Comparison of ENCODE assay signal across 17 cellular contexts in the genomic region with DNA sequence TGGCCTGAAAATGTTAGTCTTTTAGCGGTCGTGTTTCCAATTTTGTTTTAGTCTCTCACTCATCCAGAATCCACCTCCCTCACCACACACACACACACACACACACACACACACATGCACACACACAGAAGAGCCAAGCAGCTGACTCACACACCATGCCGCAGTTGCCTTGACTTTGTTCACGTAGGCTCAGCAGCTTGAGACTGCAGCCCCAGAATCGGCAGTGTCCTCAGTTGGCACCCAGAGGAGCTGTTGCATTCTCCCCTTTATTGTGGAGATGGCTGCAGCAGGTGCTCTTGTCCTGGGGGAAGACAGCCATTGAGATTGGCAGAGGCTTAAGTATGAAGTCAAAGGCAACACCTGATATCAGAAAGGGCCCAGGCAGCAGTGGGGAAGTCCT. TPM values are rescaled to one million over a fixed set of nuclear protein-coding genes. Genes with fewer than 3 reads are reported as not detected.
DNase-seq lines count a peak whose midpoint lies in the region; ATAC-seq and TF ChIP-seq lines count a peak whose summit lies in the region.
"Had no signal": no experiment of that assay in that cellular context is flagged by ENCODE, and none has a peak within 500 bp of the region (broad histone marks: within the 10 kb centered on the region; RNA-seq: fewer than 3 reads in every experiment).

No MANE protein-coding gene starts in this region.

- DNase-seq in MCF 10A (ENCODE audit: unreplicated experiment) (peak; percentile 31), breast epithelium (ENCODE audit: low spot score in 2 of 2) (no peak), astrocyte of the hippocampus (ENCODE audit: low read depth, low spot score) (peak; percentile 72), stromal cell of bone marrow (ENCODE audit: low read depth) (peak; percentile 58), GOT3 (lab: John Stamatoyannopoulos, UW) (no peak), NCI-H2107 treated with DMSO at 0.1 percent for 48 hours (lab: John Stamatoyannopoulos, UW; ENCODE audit: unreplicated experiment) (no peak)
- no peak for DNase-seq in effector CD4-positive, alpha-beta T cell
- DNase-seq: activated CD4-positive, alpha-beta T cell treated with anti-CD3 and anti-CD28 coated beads, Interleukin-2, amount 10 ng/mL, durations not matched to agents 24 days and 14 days; cerebellar nuclear complex; glutamatergic neuron; mesendoderm; NCI-H1105; NCI-H774; testis had no signal

- H3K36me3 Mint-ChIP-seq in MCF 10A (ENCODE audit: insufficient read depth, unreplicated experiment) = no peaks in the 10 kb centered on the region

- no peaks in the 10 kb centered on the region for H3K4me1 Mint-ChIP-seq in MCF 10A (ENCODE audit: insufficient read depth, unreplicated experiment)

- peaks cover 0 to 42% of the 10 kb centered on the region in 2 donors for H3K27me3 ChIP-seq in breast epithelium
- no peaks in the 10 kb centered on the region for H3K27me3 ChIP-seq in gastroesophageal sphincter
- H3K27me3 ChIP-seq: testis had no signal

- 53 to 61% methylated on average over 2 to 5 of the region's 5 CpGs for WGBS in gastroesophageal sphincter (ENCODE audit: low coverage in 1 of 2), 2 donors

- H3K4me1 ChIP-seq in breast epithelium (no peaks in the 10 kb centered on the region), gastroesophageal sphincter (no peaks in the 10 kb centered on the region)
- H3K4me1 ChIP-seq: prostate gland, testis had no signal

- TF ChIP-seq CTCF in MCF 10A (IDR thresholded peaks at IDR 0.05; ENCODE audit: unreplicated experiment) (no peak), breast epithelium (IDR thresholded peaks at IDR 0.05) (no peak), gastroesophageal sphincter (IDR thresholded peaks at IDR 0.05) (no peak)

- TF ChIP-seq EP300 in gastroesophageal sphincter (IDR thresholded peaks at IDR 0.05) = no peak

- ATAC-seq in gastroesophageal sphincter = peak; percentile 35

- BruUV-seq in MCF 10A (replicated peaks; lab: Mats Ljungman, UMichigan) = no TSS peak

- H3K9me3 ChIP-seq in breast epithelium (no peaks in the 10 kb centered on the region), gastroesophageal sphincter (no peaks in the 10 kb centered on the region)
- H3K9me3 ChIP-seq: prostate gland, testis had no signal

- intact Hi-C loops in MCF 10A (cut with micrococcal nuclease) = no loop called here
- intact Hi-C loops in breast epithelium (cut with DNase I; ENCODE audit: low total_unique reads) = loop anchor here (2.0 kb wide), 2 partner anchors 55 to 67 kb away; no protein-coding TSS in a partner anchor

- H3K27ac ChIP-seq in breast epithelium (no peak overlapping the region), gastroesophageal sphincter (no peak overlapping the region)
- H3K27ac ChIP-seq: prostate gland, testis had no signal

- H3K36me3 ChIP-seq in breast epithelium = no peaks in the 10 kb centered on the region
- H3K36me3 ChIP-seq in gastroesophageal sphincter = no peaks in the 10 kb centered on the region
- H3K36me3 ChIP-seq: prostate gland had no signal

- no peak overlapping the region for H3K4me3 Mint-ChIP-seq in MCF 10A (ENCODE audit: unreplicated experiment)
- H3K4me3 Mint-ChIP-seq: activated CD4-positive, alpha-beta T cell treated with anti-CD3 and anti-CD28 coated beads, Interleukin-2, amount 10 ng/mL, durations not matched to agents 24 days and 14 days had no signal

- POLR2A ChIA-PET in MCF 10A (lab: Yijun Ruan, JAX) = no interaction called here

- CTCF ChIA-PET in MCF 10A (lab: Yijun Ruan, JAX) = interaction anchor here (0.8 to 2.5 kb wide), 3 partner anchors 8 to 109 kb away, joined by 5 to 12 read pairs (median 7); no protein-coding TSS in a partner anchor

- H3K27ac Mint-ChIP-seq in MCF 10A (ENCODE audit: low read depth, unreplicated experiment) = no peak overlapping the region
- H3K27ac Mint-ChIP-seq: activated CD4-positive, alpha-beta T cell treated with anti-CD3 and anti-CD28 coated beads, Interleukin-2, amount 10 ng/mL, durations not matched to agents 24 days and 14 days had no signal

- peaks cover 70% of the 10 kb centered on the region for H3K27me3 Mint-ChIP-seq in MCF 10A (ENCODE audit: insufficient read depth, unreplicated experiment)

- no peak overlapping the region for H3K4me3 ChIP-seq in breast epithelium
- H3K4me3 ChIP-seq in gastroesophageal sphincter = no peak overlapping the region
- H3K4me3 ChIP-seq: prostate gland, testis had no signal

- TF ChIP-seq POLR2A in breast epithelium (IDR thresholded peaks at IDR 0.05) = no peak
- TF ChIP-seq POLR2A in gastroesophageal sphincter (IDR thresholded peaks at IDR 0.05) = no peak

- H3K9me3 Mint-ChIP-seq in MCF 10A (ENCODE audit: unreplicated experiment) = no peaks in the 10 kb centered on the region
- H3K9me3 Mint-ChIP-seq: activated CD4-positive, alpha-beta T cell treated with anti-CD3 and anti-CD28 coated beads, Interleukin-2, amount 10 ng/mL, durations not matched to agents 24 days and 14 days had no signal

RNA-seq across cellular contexts. Expression of a gene that starts 20.9 kb away (rescaled TPM):
- not detected in 2 replicates for total RNA-seq in MCF 10A (2022)
- total RNA-seq in breast epithelium = 10 to 100 TPM in 1 of 3 donors, 1 to 10 TPM in 1, under 1 TPM in 1; 0.44 to 12.8 (median 3.9) TPM
- 10 to 100 TPM in 1 of 4 donors, 1 to 10 TPM in 2, under 1 TPM in 1; 0.93 to 11.2 (median 6.5) TPM for total RNA-seq in gastroesophageal sphincter
- total RNA-seq: A673 had no signal

Comparison
In these comparisons a context has a peak if more than half of its experiments do, and no peak if none do; other contexts are left out.
1. DNase-seq: peak in MCF 10A (single experiment), astrocyte of the hippocampus (single experiment) and stromal cell of bone marrow (single experiment); none in breast epithelium (0 of 2), GOT3 (single experiment), effector CD4-positive, alpha-beta T cell (single experiment) and NCI-H2107 treated with DMSO at 0.1 percent for 48 hours (single experiment).